ENCODE assay signal across 24 cellular contexts in the genomic region with DNA sequence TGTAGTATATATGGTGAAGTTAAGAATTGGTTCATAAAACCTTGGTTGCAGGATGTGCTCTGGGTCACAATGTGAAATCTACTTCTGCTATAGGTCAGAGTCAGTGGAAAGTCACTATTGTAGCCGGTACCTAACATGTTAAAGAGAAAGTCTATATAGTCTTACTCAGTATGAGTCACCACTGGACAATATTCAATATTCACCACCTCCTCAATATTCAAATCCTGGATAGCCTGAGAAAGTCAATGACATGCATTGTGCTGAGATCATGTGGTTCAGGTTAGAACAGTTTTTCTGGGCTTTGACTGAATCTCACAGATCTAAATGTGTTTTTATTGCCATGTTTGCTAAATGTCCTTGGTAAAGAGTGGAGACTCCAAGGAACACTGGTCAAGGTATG.
DNase-seq lines count a peak whose midpoint lies in the region; ATAC-seq and TF ChIP-seq lines count a peak whose summit lies in the region.
"Had no signal": no experiment of that assay in that cellular context is flagged by ENCODE, and none has a peak within 500 bp of the region (broad histone marks: within the 10 kb centered on the region; RNA-seq: fewer than 3 reads in every experiment).

No MANE protein-coding gene starts in this region.

- no peak for TF ChIP-seq RAD21 in SK-N-SH (IDR thresholded peaks at IDR 0.05; ENCODE audit: low read length)

- ATAC-seq in SK-N-SH treated with all-trans-retinoic acid at 6 μM for 48 hours (no peak; the same call in 2 of the 3 replicates), HG03521 (IDR thresholded peaks at IDR 0.05; ENCODE audit: unreplicated experiment) (no peak)
- ATAC-seq: activated CD8-positive, alpha-beta T cell treated with anti-CD3 and anti-CD28 coated beads for 36 hours; activated T-cell treated with anti-CD3 and anti-CD28 coated beads, Interleukin-2, amount 50 U/mL, for 4 hours; natural killer cell treated with Interleukin-12 subunit alpha and Interleukin-12 subunit beta and Interleukin-15 and Interleukin-18, amount 100 ng/mL, for 72 hours; T-helper 17 cell had no signal

- no peak for TF ChIP-seq EP300 in SK-N-SH (IDR thresholded peaks at IDR 0.05; ENCODE audit: borderline replicate concordance in 1 of 2, low read depth in 1 of 2, low read length in 1 of 2)

- H3K4me1 ChIP-seq in SK-N-SH (ENCODE audit: control insufficient read depth in 1 of 2, insufficient read depth in 2 of 2, low read depth in 1 of 2, low read length in 1 of 2) (peaks cover 0 to 32% of the 10 kb centered on the region in 2 experiments; a peak in 3 of 4 replicates), smooth muscle cell (ENCODE audit: low read depth) (peaks cover 9% of the 10 kb centered on the region), endodermal cell (ENCODE audit: control insufficient read depth, insufficient read depth, low read length) (peaks cover 15% of the 10 kb centered on the region)

- in situ Hi-C loops in SK-MEL-5 (cut with HindIII; ENCODE audit: low pct_unique_long_range_greater_than_20kb, low sequenced_read_pairs) = no loop called here

- H3F3A ChIP-seq in SK-N-SH (replicated peaks; ENCODE audit: insufficient read depth) = peaks cover 30% of the 10 kb centered on the region
- H3F3A ChIP-seq in smooth muscle cell (ENCODE audit: low read depth) = peaks cover 7% of the 10 kb centered on the region

- H3K27ac ChIP-seq in SK-N-SH (ENCODE audit: low read depth in 2 of 2, low read length in 1 of 2) = peak overlapping the region in 1 of 2 experiments; percentile 88; a peak in 3 of 4 replicates
- peak overlapping the region; percentile 54 for H3K27ac ChIP-seq in smooth muscle cell (ENCODE audit: low read depth)
- H3K27ac ChIP-seq in endodermal cell (ENCODE audit: low read depth, low read length) = no peak overlapping the region
- H3K27ac ChIP-seq: 22Rv1, cardiac muscle cell, dorsolateral prefrontal cortex, esophagus muscularis mucosa, hepatocyte had no signal

- H3K4me2 ChIP-seq in SK-N-SH = 0 out of 2 replicates have a peak overlapping the region, but pooled peaks have one; percentile 11
- H3K4me2 ChIP-seq in smooth muscle cell = no peak overlapping the region
- H3K4me2 ChIP-seq: hepatocyte had no signal

- TF ChIP-seq CTCF in SK-N-SH (IDR thresholded peaks at IDR 0.05) = no peak
- no peak for TF ChIP-seq CTCF in fibroblast of mammary gland (conservative IDR thresholded peaks at IDR 0.05; ENCODE audit: control insufficient read depth, insufficient read depth, low read depth, low read length)
- TF ChIP-seq CTCF in smooth muscle cell (IDR thresholded peaks at IDR 0.05; ENCODE audit: borderline replicate concordance, insufficient read depth, poor library complexity, severe bottlenecking) = no peak
- TF ChIP-seq CTCF in endodermal cell (conservative IDR thresholded peaks at IDR 0.05) = no peak

- DNase-seq in SK-N-SH (no peak), SK-MEL-5 (ENCODE audit: low read depth, low spot score) (peak; percentile 8), fibroblast of mammary gland (ENCODE audit: low read depth) (peak; percentile 91), smooth muscle cell (lab: John Stamatoyannopoulos, UW; ENCODE audit: unreplicated experiment) (no peak), endodermal cell (no peak), SHP77 (lab: John Stamatoyannopoulos, UW) (no peak)
- DNase-seq: activated B cell treated with CpG ODN at 0.5 μM for 24 hours; activated CD8-positive, alpha-beta T cell treated with anti-CD3 and anti-CD28 coated beads for 36 hours; activated T-cell treated with anti-CD3 and anti-CD28 coated beads, Interleukin-2, amount 50 U/mL, for 4 hours; C1 segment of cervical spinal cord; DMS 273 treated with DMSO at 0.1 percent for 48 hours; dorsolateral prefrontal cortex; islet precursor cell; NCI-H1694 treated with DMSO at 0.1 percent for 48 hours; NK-92 treated with Interleukin-12 subunit alpha and Interleukin-12 subunit beta, amount 100 ng/mL, for 24 hours; T-helper 17 cell had no signal

- H3K9me2 ChIP-seq in SK-N-SH = no peaks in the 10 kb centered on the region

- WGBS in SK-N-SH (ENCODE audit: low lambda C conversion rate) = 40% methylated on average over 1 of the region's 1 CpG
- 89% methylated on average over 1 of the region's 1 CpG for WGBS in smooth muscle cell (ENCODE audit: low lambda C conversion rate)
- 86% methylated on average over 1 of the region's 1 CpG; no CpG with 5 or more reads in 1 of the 2 experiments for WGBS in endodermal cell (ENCODE audit: insufficient coverage in 1 of 2, insufficient read length in 1 of 2), 2 experiments

- H3K4me3 ChIP-seq in SK-N-SH (ENCODE audit: low read depth in 2 of 2, low read length in 1 of 2) (no peak overlapping the region), fibroblast of mammary gland (ENCODE audit: control insufficient read depth, low read depth, low read length) (no peak overlapping the region), smooth muscle cell (no peak overlapping the region), endodermal cell (ENCODE audit: low read length) (no peak overlapping the region)
- H3K4me3 ChIP-seq: cardiac muscle cell, dorsolateral prefrontal cortex, esophagus muscularis mucosa, hepatocyte had no signal

- H3K9ac ChIP-seq in SK-N-SH (no peak overlapping the region), smooth muscle cell (ENCODE audit: low read depth) (no peak overlapping the region), endodermal cell (ENCODE audit: extremely low read depth, low read length, poor library complexity, severe bottlenecking) (no peak overlapping the region)

- H3K36me3 ChIP-seq in SK-N-SH (replicated peaks in 1 of 2; ENCODE audit: control insufficient read depth in 1 of 2, insufficient read depth in 2 of 2, low read length in 1 of 2) (no peaks in the 10 kb centered on the region), smooth muscle cell (ENCODE audit: low read depth) (no peaks in the 10 kb centered on the region), endodermal cell (ENCODE audit: control insufficient read depth, insufficient read depth, low read length) (no peaks in the 10 kb centered on the region)
- H3K36me3 ChIP-seq: cardiac muscle cell, esophagus muscularis mucosa had no signal

- H3K27me3 Mint-ChIP-seq in endodermal cell (ENCODE audit: insufficient read depth) = no peaks in the 10 kb centered on the region
- H3K27me3 Mint-ChIP-seq: activated naive CD4-positive, alpha-beta T cell treated with anti-CD3 and anti-CD28 coated beads, Interleukin-2, amount 50 U/mL, for 24 hours had no signal

- no peak overlapping the region for H2AFZ ChIP-seq in SK-N-SH (ENCODE audit: low read depth)
- no peak overlapping the region for H2AFZ ChIP-seq in smooth muscle cell (ENCODE audit: low read depth)
- H2AFZ ChIP-seq: hepatocyte had no signal

- CTCF ChIA-PET in SK-N-SH (lab: Yijun Ruan, JAX) = no interaction called here

- no peaks in the 10 kb centered on the region for H3K9me3 Mint-ChIP-seq in endodermal cell
- H3K9me3 Mint-ChIP-seq: activated B cell treated with CpG ODN at 0.5 μM for 24 hours; activated CD8-positive, alpha-beta T cell treated with anti-CD3 and anti-CD28 coated beads for 36 hours; activated naive CD4-positive, alpha-beta T cell treated with anti-CD3 and anti-CD28 coated beads, Interleukin-2, amount 50 U/mL, for 24 hours; activated T-cell treated with anti-CD3 and anti-CD28 coated beads, Interleukin-2, amount 50 U/mL, for 4 hours; natural killer cell treated with Interleukin-12 subunit alpha and Interleukin-12 subunit beta and Interleukin-15 and Interleukin-18, amount 100 ng/mL, for 72 hours had no signal

- no peaks in the 10 kb centered on the region for H4K20me1 ChIP-seq in SK-N-SH (ENCODE audit: insufficient read depth)
- no peaks in the 10 kb centered on the region for H4K20me1 ChIP-seq in smooth muscle cell (ENCODE audit: low read depth)

- no peaks in the 10 kb centered on the region for H3K36me3 Mint-ChIP-seq in endodermal cell (ENCODE audit: low read depth)
- H3K36me3 Mint-ChIP-seq: activated naive CD4-positive, alpha-beta T cell treated with anti-CD3 and anti-CD28 coated beads, Interleukin-2, amount 50 U/mL, for 24 hours; natural killer cell treated with Interleukin-12 subunit alpha and Interleukin-12 subunit beta and Interleukin-15 and Interleukin-18, amount 100 ng/mL, for 72 hours had no signal

- no peak overlapping the region for H3K27ac Mint-ChIP-seq in endodermal cell
- H3K27ac Mint-ChIP-seq: activated B cell treated with CpG ODN at 0.5 μM for 24 hours; activated CD8-positive, alpha-beta T cell treated with anti-CD3 and anti-CD28 coated beads for 36 hours; activated naive CD4-positive, alpha-beta T cell treated with anti-CD3 and anti-CD28 coated beads, Interleukin-2, amount 50 U/mL, for 24 hours; natural killer cell treated with Interleukin-12 subunit alpha and Interleukin-12 subunit beta and Interleukin-15 and Interleukin-18, amount 100 ng/mL, for 72 hours; T-helper 17 cell had no signal

- no peaks in the 10 kb centered on the region for H3K27me3 ChIP-seq in SK-N-SH (ENCODE audit: insufficient read depth)
- no peaks in the 10 kb centered on the region for H3K27me3 ChIP-seq in smooth muscle cell (ENCODE audit: low read depth)
- H3K27me3 ChIP-seq in endodermal cell (ENCODE audit: control insufficient read depth, insufficient read depth, low read length, poor library complexity, severe bottlenecking) = no peaks in the 10 kb centered on the region
- H3K27me3 ChIP-seq: cardiac muscle cell, dorsolateral prefrontal cortex, esophagus muscularis mucosa, hepatocyte had no signal

- POLR2A ChIA-PET in SK-N-SH (lab: Yijun Ruan, JAX) = no interaction called here

- H3K4me3 Mint-ChIP-seq in endodermal cell = no peak overlapping the region
- H3K4me3 Mint-ChIP-seq: activated B cell treated with CpG ODN at 0.5 μM for 24 hours; activated CD8-positive, alpha-beta T cell treated with anti-CD3 and anti-CD28 coated beads for 36 hours; activated naive CD4-positive, alpha-beta T cell treated with anti-CD3 and anti-CD28 coated beads, Interleukin-2, amount 50 U/mL, for 24 hours; activated T-cell treated with anti-CD3 and anti-CD28 coated beads, Interleukin-2, amount 50 U/mL, for 4 hours; natural killer cell treated with Interleukin-12 subunit alpha and Interleukin-12 subunit beta and Interleukin-15 and Interleukin-18, amount 100 ng/mL, for 72 hours; T-helper 17 cell had no signal

- H3K9me3 ChIP-seq in SK-N-SH (no peaks in the 10 kb centered on the region), smooth muscle cell (replicated peaks; ENCODE audit: low read depth) (no peaks in the 10 kb centered on the region), endodermal cell (ENCODE audit: control insufficient read depth, low read length) (peaks cover 4% of the 10 kb centered on the region)
- H3K9me3 ChIP-seq: esophagus muscularis mucosa had no signal

- no peaks in the 10 kb centered on the region for H3K79me2 ChIP-seq in SK-N-SH (ENCODE audit: insufficient read depth)
- no peaks in the 10 kb centered on the region for H3K79me2 ChIP-seq in smooth muscle cell (ENCODE audit: low read depth)
- H3K79me2 ChIP-seq: hepatocyte had no signal

- H3K4me1 Mint-ChIP-seq in endodermal cell = peaks cover 33% of the 10 kb centered on the region
- H3K4me1 Mint-ChIP-seq: activated B cell treated with CpG ODN at 0.5 μM for 24 hours had no signal

TF ChIP-seq in SK-N-SH, 30 proteins besides CTCF, POLR2A, EP300 and RAD21 (continues in another document):
- 0 out of 2 replicates have a peak, but pooled peaks have one; percentile 40 for TF ChIP-seq JUND (IDR thresholded peaks at IDR 0.05)

TF ChIP-seq in SK-N-SH treated with all-trans-retinoic acid at 6 μM for 48 hours, 23 proteins besides CTCF, POLR2A, EP300 and RAD21 (continues in another document):
- TF ChIP-seq RARB (CRISPR knock-in tag; IDR thresholded peaks at IDR 0.05) = no peak
- TF ChIP-seq OSR1 (CRISPR knock-in tag; IDR thresholded peaks at IDR 0.05) = no peak
- no peak for TF ChIP-seq ZC3H10 (CRISPR knock-in tag; IDR thresholded peaks at IDR 0.05)

Comparison
In these comparisons a context has a peak if more than half of its experiments do, and no peak if none do; other contexts are left out.
1. DNase-seq: peak in SK-MEL-5 (single experiment) and fibroblast of mammary gland (single experiment); none in SK-N-SH (single experiment), smooth muscle cell (single experiment), endodermal cell (single experiment) and SHP77 (0 of 2).